ENCODE assay signal across 8 cellular contexts in the genomic region with DNA sequence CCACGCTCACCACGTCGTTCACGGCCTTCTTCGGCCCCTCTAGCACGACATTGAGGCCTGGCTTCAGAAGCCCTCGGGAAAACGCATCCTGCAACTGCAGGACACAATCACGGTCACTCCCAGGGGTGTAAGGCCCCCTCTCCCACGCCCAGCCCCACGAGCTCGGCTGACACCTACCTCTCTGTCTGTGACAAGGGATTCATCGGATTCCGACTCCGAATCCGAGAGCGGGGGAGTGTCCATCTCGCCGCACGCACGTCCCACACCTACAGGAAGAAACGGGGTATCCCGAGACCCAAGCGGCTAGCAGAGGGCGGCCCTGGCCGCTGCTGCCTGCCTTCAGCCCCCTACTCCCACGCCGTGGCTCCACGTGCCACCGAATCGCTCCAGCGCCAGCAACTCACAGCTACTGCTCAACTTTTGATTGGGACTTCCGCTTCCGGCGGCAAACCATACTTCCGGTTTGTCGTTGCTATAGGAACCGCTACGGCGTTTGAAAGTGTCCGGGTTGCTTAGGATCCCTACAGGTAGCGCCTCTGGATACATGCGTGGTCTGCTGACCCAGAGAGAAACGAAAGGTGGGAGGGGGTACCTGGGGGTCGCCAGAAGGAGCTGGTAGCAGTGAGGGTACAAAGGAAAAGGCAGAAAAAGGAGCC. TPM values are rescaled to one million over a fixed set of nuclear protein-coding genes. Genes with fewer than 3 reads are reported as not detected.
DNase-seq lines count a peak whose midpoint lies in the region; ATAC-seq, FAIRE-seq and TF ChIP-seq lines count a peak whose summit lies in the region.

A gene (plus strand): TSS at position 455 of the 656 bp plus-strand sequence. CDS start 424 bp downstream, outside the sequence.
A gene with protein sequence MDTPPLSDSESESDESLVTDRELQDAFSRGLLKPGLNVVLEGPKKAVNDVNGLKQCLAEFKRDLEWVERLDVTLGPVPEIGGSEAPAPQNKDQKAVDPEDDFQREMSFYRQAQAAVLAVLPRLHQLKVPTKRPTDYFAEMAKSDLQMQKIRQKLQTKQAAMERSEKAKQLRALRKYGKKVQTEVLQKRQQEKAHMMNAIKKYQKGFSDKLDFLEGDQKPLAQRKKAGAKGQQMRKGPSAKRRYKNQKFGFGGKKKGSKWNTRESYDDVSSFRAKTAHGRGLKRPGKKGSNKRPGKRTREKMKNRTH (minus strand): TSS at position 415 of the 656 bp plus-strand sequence. CDS start 172 bp downstream, at position 243.

- H3K9me3 Mint-ChIP-seq in activated T-helper 17 cell treated with anti-CD3 and anti-CD28 coated beads, Interleukin-2, amount 50 U/mL, for 72 hours = no peaks in the 10 kb centered on the region
- H3K9me3 Mint-ChIP-seq in nephron = no peaks in the 10 kb centered on the region

- FAIRE-seq in H54 (lab: Jason Lieb, UNC) = peak; percentile 71

- H3K4me1 Mint-ChIP-seq in activated T-helper 17 cell treated with anti-CD3 and anti-CD28 coated beads, Interleukin-2, amount 50 U/mL, for 72 hours = peaks cover 20% of the 10 kb centered on the region
- peaks cover 15% of the 10 kb centered on the region for H3K4me1 Mint-ChIP-seq in nephron

- no peak for TF ChIP-seq CTCF in LNCaP clone FGC (IDR thresholded peaks at IDR 0.05; ENCODE audit: control insufficient read depth, extremely low read depth, insufficient read depth)
- TF ChIP-seq CTCF in nephron (IDR thresholded peaks at IDR 0.05; ENCODE audit: unreplicated experiment in 3 of 3) = no peak

- peaks cover 12% of the 10 kb centered on the region for H3K27me3 Mint-ChIP-seq in activated T-helper 17 cell treated with anti-CD3 and anti-CD28 coated beads, Interleukin-2, amount 50 U/mL, for 72 hours
- H3K27me3 Mint-ChIP-seq in nephron (ENCODE audit: low read depth) = peaks cover 9% of the 10 kb centered on the region

- H3K4me3 ChIP-seq in LNCaP clone FGC (ENCODE audit: low read depth, low read length) = peak within 1 kb of the TSS; percentile 100

- peak within 1 kb of the TSS; percentile 99 for H3K4me3 Mint-ChIP-seq in activated T-helper 17 cell treated with anti-CD3 and anti-CD28 coated beads, Interleukin-2, amount 50 U/mL, for 72 hours
- H3K4me3 Mint-ChIP-seq in nephron = peak within 1 kb of the TSS; percentile 98 to 99 (median 99)

- peaks cover 52% of the 10 kb centered on the region for H3K36me3 Mint-ChIP-seq in activated T-helper 17 cell treated with anti-CD3 and anti-CD28 coated beads, Interleukin-2, amount 50 U/mL, for 72 hours (ENCODE audit: low read depth)
- H3K36me3 Mint-ChIP-seq in nephron (ENCODE audit: low read depth) = peaks cover 40% of the 10 kb centered on the region

- DNase-seq in ELF-1 (ENCODE audit: low read depth, low spot score) = peak; percentile 96
- DNase-seq in H54 (ENCODE audit: insufficient read length, low spot score) = peak; percentile 89
- peak; percentile 94 for DNase-seq in LNCaP clone FGC (ENCODE audit: low read depth)
- DNase-seq in RPMI7951 (ENCODE audit: low read depth) = peak; percentile 94
- DNase-seq in fibroblast of the conjunctiva (ENCODE audit: low read depth) = peak; percentile 82
- DNase-seq in stimulated activated naive CD4-positive, alpha-beta T cell treated with Interleukin-2 at 50 U/mL for 16 hours (lab: John Stamatoyannopoulos, UW) = peak; percentile 91

- ATAC-seq in activated T-helper 17 cell treated with anti-CD3 and anti-CD28 coated beads, Interleukin-2, amount 50 U/mL, for 72 hours (replicated peaks) = peak; percentile 95

- peak within 1 kb of the TSS; percentile 96 for H3K27ac Mint-ChIP-seq in activated T-helper 17 cell treated with anti-CD3 and anti-CD28 coated beads, Interleukin-2, amount 50 U/mL, for 72 hours
- H3K27ac Mint-ChIP-seq in nephron = peak within 1 kb of the TSS in 2 of 3 experiments; percentile 78 to 80

- TF ChIP-seq POLR2A in H54 (IDR thresholded peaks at IDR 0.05; ENCODE audit: low read depth, low read length) = peak; percentile 84

RNA-seq across cellular contexts. Expression of the first gene that starts in this region (rescaled TPM):
- total RNA-seq in RPMI7951 (2014; rRNA removed; shearing (Covaris generic)) = 0.10 and 0.48 TPM in 2 replicates
- total RNA-seq in activated T-helper 17 cell treated with anti-CD3 and anti-CD28 coated beads, Interleukin-2, amount 50 U/mL, for 72 hours = under 1 TPM; 0.06 to 0.74 TPM

RNA-seq across cellular contexts. Expression of the second gene that starts in this region (rescaled TPM):
- 175 and 197 TPM in 2 replicates for total RNA-seq in RPMI7951 (2014; rRNA removed; shearing (Covaris generic))
- total RNA-seq in activated T-helper 17 cell treated with anti-CD3 and anti-CD28 coated beads, Interleukin-2, amount 50 U/mL, for 72 hours = 100 to 1,000 TPM in 1 of 2 donors, 10 to 100 TPM in 1; 52.0 to 121 TPM

Comparison
In these comparisons a context has a peak if more than half of its experiments do, and no peak if none do; other contexts are left out.
1. Peak in every context shown above with its lines: DNase-seq, ATAC-seq and H3K4me3 ChIP-seq.